In the genomic region with DNA sequence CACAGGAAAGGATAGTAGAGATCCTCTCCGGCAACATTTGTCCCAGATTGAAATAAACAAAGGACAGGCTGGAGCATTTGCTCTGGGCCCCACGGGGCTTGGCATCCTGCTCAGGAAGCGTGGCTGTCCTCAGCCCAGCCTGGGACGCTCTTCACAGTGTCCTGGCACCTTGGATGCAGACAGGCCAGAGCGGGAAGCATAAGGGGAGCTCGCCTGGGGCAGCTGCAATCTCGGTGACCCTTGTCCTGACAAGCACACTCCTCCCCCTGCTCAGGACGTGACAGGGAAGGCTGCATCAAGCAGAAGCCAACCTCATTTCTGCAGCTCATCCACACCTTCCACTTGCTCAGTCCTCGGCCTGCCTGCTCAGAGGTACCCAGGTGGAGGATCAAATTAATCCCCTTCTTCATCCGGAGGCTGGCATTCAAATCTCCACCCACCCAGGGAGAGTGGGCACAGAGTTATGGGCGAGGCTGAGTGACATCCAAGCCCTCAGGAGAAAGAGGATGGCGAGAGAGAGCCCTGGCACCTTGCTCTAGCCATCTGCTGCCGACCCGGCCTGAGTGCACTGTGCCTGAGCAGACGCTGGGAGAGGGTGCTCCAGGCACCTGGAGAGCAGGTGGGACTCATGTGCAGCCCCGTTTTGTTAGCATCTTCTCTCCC, we compare ENCODE assay signal across 15 cellular contexts. TPM values are rescaled to one million over a fixed set of nuclear protein-coding genes. Genes with fewer than 3 reads are reported as not detected.
DNase-seq lines count a peak whose midpoint lies in the region; ATAC-seq and TF ChIP-seq lines count a peak whose summit lies in the region.
"Had no signal": no experiment of that assay in that cellular context is flagged by ENCODE, and none has a peak within 500 bp of the region (broad histone marks: within the 10 kb centered on the region; RNA-seq: fewer than 3 reads in every experiment).

No MANE protein-coding gene starts in this region.

- dilution Hi-C loops in mammary epithelial cell (cut with HindIII; ENCODE audit: low sequenced_read_pairs) = no loop called here

- H3K4me3 Mint-ChIP-seq in MCF 10A (ENCODE audit: unreplicated experiment) = no peak overlapping the region

- intact Hi-C loops in mammary epithelial cell (cut with micrococcal nuclease) = no loop called here
- intact Hi-C loops in MCF 10A (cut with micrococcal nuclease) = no loop called here
- intact Hi-C loops in Panc1 (cut with micrococcal nuclease; ENCODE audit: unreplicated experiment) = no loop called here
- intact Hi-C loops in left ventricle myocardium superior (cut with micrococcal nuclease) = no loop called here

- no peak overlapping the region for H3K27ac Mint-ChIP-seq in MCF 10A (ENCODE audit: low read depth, unreplicated experiment)

- in situ Hi-C loops in mammary epithelial cell (cut with MboI; ENCODE audit: low sequenced_read_pairs in 2 of 2) (no loop called here), Panc1 (cut with HindIII; ENCODE audit: low pct_unique_long_range_greater_than_20kb, low sequenced_read_pairs) (no loop called here), GM13976 (cut with MboI; ENCODE audit: low sequenced_read_pairs, unreplicated experiment) (loop anchor here (25.0 kb wide), 1 partner anchor 312 kb away; no protein-coding TSS in a partner anchor)

- H3K36me3 Mint-ChIP-seq in MCF 10A (ENCODE audit: insufficient read depth, unreplicated experiment) = no peaks in the 10 kb centered on the region

- WGBS in mammary epithelial cell (ENCODE audit: low coverage, missing lambda C conversion rate) = 15% methylated on average over 14 of the region's 16 CpGs

- CTCF ChIA-PET in mammary epithelial cell (lab: Charles Lee; ENCODE audit: low non-redundant PET) (interaction anchor here (0.7 kb wide), 1 partner anchor 20 kb away, joined by 8 read pairs; no protein-coding TSS in a partner anchor), MCF 10A (lab: Yijun Ruan, JAX) (interaction anchor here (0.6 kb wide), 1 partner anchor 300 kb away, joined by 5 read pairs; no protein-coding TSS in a partner anchor), Panc1 (lab: Charles Lee) (interaction anchor here (0.8 kb wide), 1 partner anchor 10 kb away, joined by 5 read pairs; no protein-coding TSS in a partner anchor)

- no peaks in the 10 kb centered on the region for H3K4me1 Mint-ChIP-seq in MCF 10A (ENCODE audit: insufficient read depth, unreplicated experiment)

- H3K9me3 Mint-ChIP-seq in MCF 10A (ENCODE audit: unreplicated experiment) = no peaks in the 10 kb centered on the region

- H3K4me3 ChIP-seq in mammary epithelial cell (replicated peaks in 1 of 3; ENCODE audit: insufficient read depth in 1 of 3, low read depth in 2 of 3, low read length in 3 of 3) (no peak overlapping the region), Panc1 (ENCODE audit: low read depth in 2 of 2, low read length in 2 of 2) (no peak overlapping the region), osteoblast (ENCODE audit: insufficient read depth, low read length) (no peak overlapping the region)

- POLR2A ChIA-PET in MCF 10A (lab: Yijun Ruan, JAX) = interaction anchor here (1.2 kb wide), 1 partner anchor 95 kb away, joined by 3 read pairs; no protein-coding TSS in a partner anchor
- POLR2A ChIA-PET in Panc1 (lab: Charles Lee) = no interaction called here

- H3K27me3 Mint-ChIP-seq in MCF 10A (ENCODE audit: insufficient read depth, unreplicated experiment) = no peaks in the 10 kb centered on the region

- H3K4me1 ChIP-seq in mammary epithelial cell (ENCODE audit: insufficient read depth, low read length) = no peaks in the 10 kb centered on the region
- H3K4me1 ChIP-seq in Panc1 (ENCODE audit: control insufficient read depth, insufficient read depth, low read length) = no peaks in the 10 kb centered on the region
- H3K4me1 ChIP-seq in osteoblast (ENCODE audit: insufficient read depth, low read length) = no peaks in the 10 kb centered on the region

- no peaks in the 10 kb centered on the region for H4K20me1 ChIP-seq in mammary epithelial cell (ENCODE audit: insufficient read depth, low read length)
- no peaks in the 10 kb centered on the region for H4K20me1 ChIP-seq in osteoblast (ENCODE audit: insufficient read depth, low read length)

- no peaks in the 10 kb centered on the region for H3K27me3 ChIP-seq in mammary epithelial cell (ENCODE audit: insufficient read depth, low read length)
- no peaks in the 10 kb centered on the region for H3K27me3 ChIP-seq in Panc1 (ENCODE audit: control insufficient read depth, insufficient read depth, low read length)
- peaks cover 4% of the 10 kb centered on the region for H3K27me3 ChIP-seq in osteoblast (ENCODE audit: insufficient read depth, low read length)

- H3K36me3 ChIP-seq in mammary epithelial cell (ENCODE audit: insufficient read depth, low read length) (no peaks in the 10 kb centered on the region), Panc1 (ENCODE audit: control insufficient read depth, insufficient read depth, low read length) (no peaks in the 10 kb centered on the region), osteoblast (ENCODE audit: insufficient read depth, low read length) (no peaks in the 10 kb centered on the region)

- H3K9me3 ChIP-seq in mammary epithelial cell (replicated peaks; ENCODE audit: insufficient read depth, low read length) (no peaks in the 10 kb centered on the region), Panc1 (ENCODE audit: control insufficient read depth, insufficient read depth, low read depth, low read length) (no peaks in the 10 kb centered on the region), osteoblast (ENCODE audit: low read depth, low read length) (no peaks in the 10 kb centered on the region)

- DNase-seq in mammary epithelial cell (no peak), MCF 10A (ENCODE audit: unreplicated experiment) (no peak), Panc1 (ENCODE audit: low read depth, low spot score) (no peak), left ventricle myocardium superior (no peak), osteoblast (ENCODE audit: insufficient read length, low spot score, missing footprints) (no peak), GM13976 (ENCODE audit: low spot score) (no peak), GM10266 (ENCODE audit: extremely low spot score) (no peak)
- DNase-seq in stimulated activated CD4-positive, alpha-beta T cell treated with anti-CD3 and anti-CD28 coated beads, Interleukin-2, amount 100 ng/mL, for 24 hours = no peak
- DNase-seq: DMS153, NCI-H1092, NCI-H345, NCI-H526 treated with DMSO at 0.1 percent for 48 hours, SHP77 had no signal

- H3K27ac ChIP-seq in mammary epithelial cell (ENCODE audit: insufficient read depth, low read depth, low read length) = no peak overlapping the region
- H3K27ac ChIP-seq in Panc1 (ENCODE audit: low read length) = no peak overlapping the region
- H3K27ac ChIP-seq in osteoblast (ENCODE audit: low read depth, low read length) = no peak overlapping the region
- H3K27ac ChIP-seq: C4-2B had no signal

- H3K4me2 ChIP-seq in mammary epithelial cell (ENCODE audit: insufficient read depth, low read depth, low read length) = no peak overlapping the region
- no peak overlapping the region for H3K4me2 ChIP-seq in osteoblast (ENCODE audit: insufficient read depth, low read length)

- H3K79me2 ChIP-seq in mammary epithelial cell (ENCODE audit: insufficient read depth, low read length) (no peaks in the 10 kb centered on the region), osteoblast (ENCODE audit: insufficient read depth, low read length) (no peaks in the 10 kb centered on the region)

- TF ChIP-seq CTCF in mammary epithelial cell (conservative IDR thresholded peaks at IDR 0.05 in 1 of 2, IDR thresholded peaks at IDR 0.05 in 1 of 2; ENCODE audit: extremely low read depth in 1 of 2, insufficient read depth in 1 of 2, low read depth in 1 of 2, low read length in 2 of 2) (no peak), MCF 10A (IDR thresholded peaks at IDR 0.05; ENCODE audit: unreplicated experiment) (no peak), Panc1 (IDR thresholded peaks at IDR 0.05) (no peak), osteoblast (IDR thresholded peaks at IDR 0.05; ENCODE audit: extremely low read depth, low read depth, low read length) (no peak), GM13976 (IDR thresholded peaks at IDR 0.05; ENCODE audit: borderline replicate concordance, control extremely low read depth, extremely low read depth, insufficient read depth, missing control alignments) (no peak), GM10266 (IDR thresholded peaks at IDR 0.05; ENCODE audit: control insufficient read depth, insufficient read depth, low read depth, missing control alignments) (no peak)

- no peak overlapping the region for H3K9ac ChIP-seq in mammary epithelial cell (ENCODE audit: insufficient read depth, low read length)

- H2AFZ ChIP-seq in mammary epithelial cell (ENCODE audit: low read depth, low read length) (peak overlapping the region; percentile 58), osteoblast (ENCODE audit: low read length) (peak overlapping the region; percentile 9)

- no TSS peak for BruUV-seq in mammary epithelial cell (replicated peaks; lab: Mats Ljungman, UMichigan)
- no TSS peak for BruUV-seq in MCF 10A (replicated peaks; lab: Mats Ljungman, UMichigan)
- BruUV-seq in Panc1 (replicated peaks; lab: Mats Ljungman, UMichigan) = no TSS peak

- ATAC-seq in Panc1 (peak; percentile 20; the same call in 1 of the 2 replicates), left ventricle myocardium superior (peak; percentile 27)
- ATAC-seq: HCT116 had no signal

RNA-seq across cellular contexts. Expression of gene ABRAXAS2, which starts 47.6 kb away (rescaled TPM):
- total RNA-seq in mammary epithelial cell (10 to 100 TPM; 18.3 to 18.9 TPM), MCF 10A (2022) (21.4 and 23.2 TPM in 2 replicates), Panc1 (2021; ENCODE audit: unreplicated experiment) (19.5 TPM), left ventricle myocardium superior (13.8 TPM), osteoblast (13.0 and 13.8 TPM in 2 replicates)
- 10.0 TPM for polyA plus RNA-seq in mammary epithelial cell
- polyA minus RNA-seq in mammary epithelial cell = 12.6 TPM
- 11.4 TPM for polyA plus RNA-seq in Panc1 (2012; ENCODE audit: insufficient read length)

RNA-seq across cellular contexts. Expression of gene EEF1AKMT2, which starts 57.6 kb away (rescaled TPM):
- 10 to 100 TPM; 13.0 to 15.7 TPM for total RNA-seq in mammary epithelial cell
- 8.7 TPM for polyA plus RNA-seq in mammary epithelial cell
- 0.93 TPM for polyA minus RNA-seq in mammary epithelial cell
- 17.5 and 18.6 TPM in 2 replicates for total RNA-seq in MCF 10A (2022)
- total RNA-seq in Panc1 (2021; ENCODE audit: unreplicated experiment) = 39.2 TPM
- polyA plus RNA-seq in Panc1 (2012; ENCODE audit: insufficient read length) = 24.1 TPM
- 13.7 TPM for total RNA-seq in left ventricle myocardium superior
- 20.3 and 20.6 TPM in 2 replicates for total RNA-seq in osteoblast
